18 cellular contexts compared by ENCODE assay signal in genomic region chr16:70698901-70699300, GRCh38. TPM values are rescaled to one million over a fixed set of nuclear protein-coding genes. Genes with fewer than 3 reads are reported as not detected.
DNase-seq lines count a peak whose midpoint lies in the region; ATAC-seq and TF ChIP-seq lines count a peak whose summit lies in the region.
"Had no signal": no experiment of that assay in that cellular context is flagged by ENCODE, and none has a peak within 500 bp of the region (broad histone marks: within the 10 kb centered on the region; RNA-seq: fewer than 3 reads in every experiment).

No MANE protein-coding gene starts in this region.

- TF ChIP-seq CTCF in IMR-90 (conservative IDR thresholded peaks at IDR 0.05; ENCODE audit: low read depth, low read length) (no peak), brain (conservative IDR thresholded peaks at IDR 0.05) (no peak), suprapubic skin (IDR thresholded peaks at IDR 0.05) (no peak), thyroid gland (IDR thresholded peaks at IDR 0.05) (no peak)

- H3K27me3 ChIP-seq in IMR-90 (ENCODE audit: control insufficient read depth, insufficient read depth, low read length) (no peaks in the 10 kb centered on the region), suprapubic skin (no peaks in the 10 kb centered on the region), thyroid gland (no peaks in the 10 kb centered on the region)
- H3K27me3 ChIP-seq: MG63, testis had no signal

- H3K36me3 Mint-ChIP-seq in brain = peaks cover 8% of the 10 kb centered on the region

- no peak overlapping the region for H2AFZ ChIP-seq in IMR-90 (replicated peaks; ENCODE audit: low read length, poor library complexity)

- 0 out of 2 replicates have a peak overlapping the region, but pooled peaks have one; percentile 45 for H2AK5ac ChIP-seq in IMR-90 (ENCODE audit: low read depth, low read length)

- no peaks in the 10 kb centered on the region for H4K20me1 ChIP-seq in IMR-90 (ENCODE audit: insufficient read depth, low read length)

- H3K9me3 ChIP-seq in IMR-90 (ENCODE audit: control insufficient read depth, insufficient read depth, low read length) (no peaks in the 10 kb centered on the region), suprapubic skin (no peaks in the 10 kb centered on the region), thyroid gland (no peaks in the 10 kb centered on the region)
- H3K9me3 ChIP-seq: MG63, testis had no signal

- TF ChIP-seq EP300 in suprapubic skin (IDR thresholded peaks at IDR 0.05) = no peak

- in situ Hi-C loops in IMR-90 (cut with MboI; ENCODE audit: low sequenced_read_pairs) = loop anchor here (25.0 kb wide), 1 partner anchor 663 kb away; the partner anchor contains the start of gene CALB2

- no peak for ATAC-seq in IMR-90 (ENCODE audit: low read depth)
- ATAC-seq: GM12878 had no signal

- H3K4me1 Mint-ChIP-seq in brain = peaks cover 98% of the 10 kb centered on the region

- H3K4me3 ChIP-seq in IMR-90 (ENCODE audit: insufficient read depth, low read depth, low read length) = no peak overlapping the region
- no peak overlapping the region for H3K4me3 ChIP-seq in suprapubic skin
- no peak overlapping the region for H3K4me3 ChIP-seq in thyroid gland (replicated peaks in 1 of 3)
- H3K4me3 ChIP-seq: GM12878, MG63, testis had no signal

- no peaks in the 10 kb centered on the region for H3K27me3 Mint-ChIP-seq in brain

- H3K23ac ChIP-seq in IMR-90 (ENCODE audit: low read depth, low read length) = no peak overlapping the region

- 91% methylated on average over 4 of the region's 10 CpGs; no CpG with 5 or more reads in 1 of the 2 experiments for WGBS in IMR-90 (ENCODE audit: extremely low coverage in 2 of 2, insufficient read length in 1 of 2), 2 experiments
- 71% methylated on average over 9 of the region's 10 CpGs for WGBS in suprapubic skin
- WGBS in thyroid gland, 2 donors = 82 to 92% methylated on average over 6 to 9 of the region's 10 CpGs

- dilution Hi-C loops in IMR-90 (cut with HindIII; ENCODE audit: low sequenced_read_pairs, unreplicated experiment) = no loop called here

- H3K36me3 ChIP-seq in IMR-90 (ENCODE audit: control insufficient read depth, insufficient read depth, low read length) = no peaks in the 10 kb centered on the region; the same call in 1 of the 2 replicates
- no peaks in the 10 kb centered on the region for H3K36me3 ChIP-seq in suprapubic skin
- peaks cover 0 to 4% of the 10 kb centered on the region in 2 donors for H3K36me3 ChIP-seq in thyroid gland
- H3K36me3 ChIP-seq: MG63 had no signal

- no peak for TF ChIP-seq POLR2A in IMR-90 (IDR thresholded peaks at IDR 0.05; ENCODE audit: low read depth, low read length)
- no peak for TF ChIP-seq POLR2A in suprapubic skin (IDR thresholded peaks at IDR 0.05)
- TF ChIP-seq POLR2A in thyroid gland (IDR thresholded peaks at IDR 0.05) = no peak

- H3K9ac ChIP-seq in IMR-90 (ENCODE audit: low read depth, low read length) = no peak overlapping the region

- peaks cover 40% of the 10 kb centered on the region for H3K9me1 ChIP-seq in IMR-90 (ENCODE audit: insufficient read depth, low read length)

- no peak overlapping the region for H3K4me2 ChIP-seq in IMR-90 (ENCODE audit: low read depth, low read length)

- H3K56ac ChIP-seq in IMR-90 (ENCODE audit: extremely low read depth, insufficient read depth, low read length) = no peak overlapping the region

- no peak overlapping the region for H2BK5ac ChIP-seq in IMR-90 (ENCODE audit: low read depth, low read length, poor library complexity, severe bottlenecking)

- H3K4me3 Mint-ChIP-seq in brain = no peak overlapping the region

- H3K79me1 ChIP-seq in IMR-90 (ENCODE audit: low read depth in 1 of 2, low read length in 2 of 2) = peaks cover 0 to 38% of the 10 kb centered on the region in 2 experiments; a peak in 2 of 4 replicates

- DNase-seq in IMR-90 (no peak), myocyte (ENCODE audit: low read depth) (peak; percentile 88), suprapubic skin (ENCODE audit: low spot score in 2 of 2) (no peak), globus pallidus (ENCODE audit: low spot score) (no peak), DMS79 (lab: John Stamatoyannopoulos, UW) (no peak), thyroid gland (no peak)
- DNase-seq: activated CD4-positive, alpha-beta T cell treated with anti-CD3 and anti-CD28 coated beads, Interleukin-2, amount 50 U/mL, for 1 hour; activated gamma-delta T cell; amniotic stem cell; central memory CD4-positive, alpha-beta T cell; MG63; NCI-H146; NCI-H2171; NCI-H526 treated with DMSO at 0.1 percent for 48 hours; SHP77; testis had no signal

- H3K14ac ChIP-seq in IMR-90 (replicated peaks; ENCODE audit: low read depth, low read length) = no peak overlapping the region

- no peak overlapping the region for H2AK9ac ChIP-seq in IMR-90 (replicated peaks; ENCODE audit: low read depth, low read length, poor library complexity)

- TF ChIP-seq RAD21 in IMR-90 (IDR thresholded peaks at IDR 0.05; ENCODE audit: low read length) = no peak

- H4K91ac ChIP-seq in IMR-90 (ENCODE audit: insufficient read depth, low read depth, low read length) = no peak overlapping the region

- no peak overlapping the region for H4K8ac ChIP-seq in IMR-90 (ENCODE audit: low read depth in 2 of 2, low read length in 2 of 2)

- H3K27ac ChIP-seq in IMR-90 (ENCODE audit: insufficient read depth, low read length) = no peak overlapping the region
- H3K27ac ChIP-seq in suprapubic skin = peak overlapping the region; percentile 77
- H3K27ac ChIP-seq in thyroid gland = no peak overlapping the region
- H3K27ac ChIP-seq: testis had no signal

- H3K4me1 ChIP-seq in IMR-90 (ENCODE audit: control insufficient read depth, insufficient read depth, low read length) (peaks cover 46% of the 10 kb centered on the region), suprapubic skin (peaks cover 100% of the 10 kb centered on the region), thyroid gland (peaks cover 15 to 66% of the 10 kb centered on the region in 2 donors)

- no peak overlapping the region for H4K5ac ChIP-seq in IMR-90 (ENCODE audit: low read depth, low read length)

- intact Hi-C loops in IMR-90 (cut with micrococcal nuclease) (no loop called here), thyroid gland (cut with DNase I) (no loop called here)

- POLR2A ChIA-PET in IMR-90 (lab: Charles Lee; ENCODE audit: unreplicated experiment) = no interaction called here

- CTCF ChIA-PET in IMR-90 (lab: Yijun Ruan, JAX) = no interaction called here

- no peak overlapping the region for H2BK120ac ChIP-seq in IMR-90 (ENCODE audit: low read depth, low read length)

- no peak overlapping the region for H3K4ac ChIP-seq in IMR-90 (ENCODE audit: low read depth, low read length)

- H3K18ac ChIP-seq in IMR-90 (ENCODE audit: low read depth, low read length) = no peak overlapping the region

- peaks cover 0 to 5% (median 0%) of the 10 kb centered on the region in 5 experiments for H3K9me3 Mint-ChIP-seq in brain

- no peak overlapping the region for H2BK15ac ChIP-seq in IMR-90 (ENCODE audit: low read depth, low read length)

- no TSS peak for BruUV-seq in IMR-90 (replicated peaks; lab: Mats Ljungman, UMichigan)

- H3K27ac Mint-ChIP-seq in brain = peak overlapping the region; percentile 66 to 100 (median 80)

- H2BK20ac ChIP-seq in IMR-90 (ENCODE audit: low read depth, low read length) = no peak overlapping the region; the same call in 1 of the 2 replicates

TF ChIP-seq in IMR-90, 13 proteins besides CTCF, POLR2A, EP300 and RAD21 (continues in another document):
- TF ChIP-seq MXI1 (IDR thresholded peaks at IDR 0.05; ENCODE audit: borderline replicate concordance, low read depth, low read length) = no peak
- TF ChIP-seq USF2 (IDR thresholded peaks at IDR 0.05; ENCODE audit: low read depth, low read length) = no peak
- no peak for TF ChIP-seq MAFK (IDR thresholded peaks at IDR 0.05; ENCODE audit: low read depth, low read length)
- TF ChIP-seq MAZ (IDR thresholded peaks at IDR 0.05; ENCODE audit: borderline replicate concordance, low read depth, low read length) = no peak
- TF ChIP-seq ELK1 (IDR thresholded peaks at IDR 0.05; ENCODE audit: borderline replicate concordance, low read depth, low read length) = no peak
- no peak for TF ChIP-seq SMC3 (IDR thresholded peaks at IDR 0.05; ENCODE audit: low read depth, low read length)
- no peak for TF ChIP-seq CHD1 (IDR thresholded peaks at IDR 0.05; ENCODE audit: low read depth, low read length)
- no peak for TF ChIP-seq RCOR1 (IDR thresholded peaks at IDR 0.05; ENCODE audit: insufficient replicate concordance, low read length)
- TF ChIP-seq NFE2L2 (IDR thresholded peaks at IDR 0.05; ENCODE audit: low read depth, low read length) = no peak

RNA-seq across cellular contexts. Expression of gene MTSS2, which starts 13.0 kb away (rescaled TPM):
- total RNA-seq in IMR-90 (2012; rRNA removed) = 8.9 and 9.1 TPM in 2 replicates
- 86.2 and 108 TPM in 2 replicates for polyA plus RNA-seq in IMR-90 (2012; rRNA removed)
- 69.9 and 88.4 TPM in 2 replicates for polyA plus RNA-seq in IMR-90 (2012; cell fraction: cytosol; rRNA removed)
- polyA plus RNA-seq in IMR-90 (2012; cell fraction: nucleus; rRNA removed; ENCODE audit: low replicate concordance) = 148 and 251 TPM in 2 replicates
- polyA plus RNA-seq in brain (ENCODE audit: insufficient read depth, low read depth, low replicate concordance) = 231 TPM
- 170 and 234 TPM in 2 replicates for total RNA-seq in myocyte
- 626 TPM for polyA plus RNA-seq in myocyte (2012)
- total RNA-seq in suprapubic skin = 10 to 100 TPM; 30.1 to 58.7 (median 42.6) TPM
- total RNA-seq in thyroid gland = 10 to 100 TPM; 11.3 to 39.8 (median 26.7) TPM

RNA-seq across cellular contexts. Expression of gene IL34, which starts 52.5 kb away (rescaled TPM):
- total RNA-seq in IMR-90 (2012; rRNA removed) = 1.1 and 1.3 TPM in 2 replicates
- 2.0 and 2.5 TPM in 2 replicates for polyA plus RNA-seq in IMR-90 (2012; rRNA removed)
- polyA plus RNA-seq in IMR-90 (2012; cell fraction: cytosol; rRNA removed) = 2.1 and 4.5 TPM in 2 replicates
- 2.3 and 2.9 TPM in 2 replicates for polyA plus RNA-seq in IMR-90 (2012; cell fraction: nucleus; rRNA removed; ENCODE audit: low replicate concordance)
- 6.7 TPM for polyA plus RNA-seq in brain (ENCODE audit: insufficient read depth, low read depth, low replicate concordance)
- total RNA-seq in myocyte = 20.0 and 67.8 TPM in 2 replicates
- polyA plus RNA-seq in myocyte (2012) = 25.0 TPM
- total RNA-seq in suprapubic skin = 100 to 1,000 TPM in 1 of 4 donors, 10 to 100 TPM in 3; 64.2 to 187 (median 92.5) TPM
- total RNA-seq in thyroid gland = 1 to 10 TPM; 3.5 to 9.6 (median 5.0) TPM
- total RNA-seq: GM12878 had no signal
